8 cellular contexts compared by ENCODE assay signal in genomic region chr15:89206908-89207331, GRCh38. TPM values are rescaled to one million over a fixed set of nuclear protein-coding genes. Genes with fewer than 3 reads are reported as not detected.
DNase-seq lines count a peak whose midpoint lies in the region; ATAC-seq lines count a peak whose summit lies in the region.

No MANE protein-coding gene starts in this region.

- POLR2A ChIA-PET in activated CD8-positive, alpha-beta T cell treated with anti-CD3 and anti-CD28 coated beads, Interleukin-2, amount 10 ng/mL, durations not matched to agents 7 days and 5 days (lab: Charles Lee) = interaction anchor here (0.7 to 3.3 kb wide), 3 partner anchors 38 to 193 kb away, joined by 3 to 19 read pairs (median 3); partner anchors contain the start of gene FANCI

- DNase-seq in 8988T (peak; percentile 81), NCI-H82 (lab: John Stamatoyannopoulos, UW) (peak; percentile 88), mesenteric fat pad (ENCODE audit: low spot score) (peak; percentile 92)
- DNase-seq in activated CD8-positive, alpha-beta T cell treated with anti-CD3 and anti-CD28 coated beads, Interleukin-2, amount 10 ng/mL, durations not matched to agents 7 days and 5 days = peak; percentile 77
- DNase-seq in effector CD8-positive, alpha-beta T cell (lab: John Stamatoyannopoulos, UW) = peak; percentile 57
- peak; percentile 48 for DNase-seq in stimulated activated CD8-positive, alpha-beta memory T cell treated with anti-CD3 and anti-CD28 coated beads, Interleukin-15, amount 100 ng/mL, for 24 hours (ENCODE audit: low read depth)

- no peaks in the 10 kb centered on the region for H3K9me3 Mint-ChIP-seq in activated CD8-positive, alpha-beta T cell treated with anti-CD3 and anti-CD28 coated beads, Interleukin-2, amount 10 ng/mL, durations not matched to agents 7 days and 5 days (ENCODE audit: insufficient read depth)

- peak overlapping the region; percentile 23 for H3K4me3 Mint-ChIP-seq in activated CD8-positive, alpha-beta T cell treated with anti-CD3 and anti-CD28 coated beads, Interleukin-2, amount 10 ng/mL, durations not matched to agents 7 days and 5 days

- CTCF ChIA-PET in activated CD8-positive, alpha-beta T cell treated with anti-CD3 and anti-CD28 coated beads, Interleukin-2, amount 10 ng/mL, durations not matched to agents 7 days and 5 days (lab: Charles Lee) = interaction anchor here (0.6 to 3.6 kb wide), 84 partner anchors 8 to 581 kb away, joined by 3 to 82 read pairs (median 6); partner anchors contain the start of genes ABHD2, FANCI, POLG and RLBP1

- H3K36me3 Mint-ChIP-seq in activated CD8-positive, alpha-beta T cell treated with anti-CD3 and anti-CD28 coated beads, Interleukin-2, amount 10 ng/mL, durations not matched to agents 7 days and 5 days (ENCODE audit: low read depth) = peaks cover 6% of the 10 kb centered on the region

- H3K27me3 Mint-ChIP-seq in activated CD8-positive, alpha-beta T cell treated with anti-CD3 and anti-CD28 coated beads, Interleukin-2, amount 10 ng/mL, durations not matched to agents 7 days and 5 days (ENCODE audit: low read depth) = peaks cover 9% of the 10 kb centered on the region

- ATAC-seq in GM18502 (IDR thresholded peaks at IDR 0.05; ENCODE audit: poor library complexity, unreplicated experiment) (peak; percentile 92), HG03159 (IDR thresholded peaks at IDR 0.05; ENCODE audit: unreplicated experiment) (peak; percentile 75)
- ATAC-seq in activated CD8-positive, alpha-beta T cell treated with anti-CD3 and anti-CD28 coated beads, Interleukin-2, amount 10 ng/mL, durations not matched to agents 7 days and 5 days = peak; percentile 80

- H3K4me1 Mint-ChIP-seq in activated CD8-positive, alpha-beta T cell treated with anti-CD3 and anti-CD28 coated beads, Interleukin-2, amount 10 ng/mL, durations not matched to agents 7 days and 5 days (ENCODE audit: low read depth) = peaks cover 44% of the 10 kb centered on the region

- peak overlapping the region; percentile 29 for H3K27ac Mint-ChIP-seq in activated CD8-positive, alpha-beta T cell treated with anti-CD3 and anti-CD28 coated beads, Interleukin-2, amount 10 ng/mL, durations not matched to agents 7 days and 5 days

RNA-seq across cellular contexts. Expression of gene RLBP1, which starts 14.5 kb away (rescaled TPM):
- not detected for total RNA-seq in activated CD8-positive, alpha-beta T cell treated with anti-CD3 and anti-CD28 coated beads, Interleukin-2, amount 10 ng/mL, durations not matched to agents 7 days and 5 days
- total RNA-seq in mesenteric fat pad = not detected

RNA-seq across cellular contexts. Expression of gene FANCI, which starts 36.9 kb away (rescaled TPM):
- total RNA-seq in activated CD8-positive, alpha-beta T cell treated with anti-CD3 and anti-CD28 coated beads, Interleukin-2, amount 10 ng/mL, durations not matched to agents 7 days and 5 days = 100 to 1,000 TPM; 203 to 213 TPM
- 6.6 TPM for total RNA-seq in mesenteric fat pad

Comparison
In these comparisons a context has a peak if more than half of its experiments do, and no peak if none do; other contexts are left out.
1. Peak in every context shown above with its lines: DNase-seq and ATAC-seq.
2. RNA of gene FANCI, which starts 36.9 kb away (total RNA-seq): 203 to 213 TPM in activated CD8-positive, alpha-beta T cell treated with anti-CD3 and anti-CD28 coated beads, Interleukin-2, amount 10 ng/mL, durations not matched to agents 7 days and 5 days; 6.6 TPM in mesenteric fat pad (single experiment); every median in the first group is over 10 times any median in the second.